10 cellular contexts compared by ENCODE assay signal in genomic region chr1:94061513-94062443, GRCh38. TPM values are rescaled to one million over a fixed set of nuclear protein-coding genes. Genes with fewer than 3 reads are reported as not detected.
DNase-seq lines count a peak whose midpoint lies in the region; ATAC-seq, FAIRE-seq and TF ChIP-seq lines count a peak whose summit lies in the region.
"Had no signal": no experiment of that assay in that cellular context is flagged by ENCODE, and none has a peak within 500 bp of the region (broad histone marks: within the 10 kb centered on the region; RNA-seq: fewer than 3 reads in every experiment).

No MANE protein-coding gene starts in this region.

- ATAC-seq in GM21515 (IDR thresholded peaks at IDR 0.05; ENCODE audit: unreplicated experiment) (peak; percentile 85), body of pancreas (peak; percentile 94)

- intact Hi-C loops in body of pancreas (cut with DNase I), result no loop called here

- DNase-seq in DMS79 treated with DMSO at 0.1 percent for 48 hours (lab: John Stamatoyannopoulos, UW), result peak; percentile 30
- no peak for DNase-seq in DMS79 (lab: John Stamatoyannopoulos, UW)
- peak; percentile 90 for DNase-seq in HT-29 (ENCODE audit: low spot score)
- peak; percentile 66 for DNase-seq in RCC 7860 (ENCODE audit: low spot score)
- peak; percentile 79 to 85 (median 80) for DNase-seq in body of pancreas
- DNase-seq in stimulated activated CD4-positive, alpha-beta T cell treated with anti-CD3 and anti-CD28 coated beads, Interleukin-12 subunit alpha, Interleukin-12 subunit beta, amount 100 ng/mL, for 48 hours (ENCODE audit: low read depth in 2 of 3, low spot score in 1 of 3), result peak in 2 of 3 donors; percentile 4 to 25

- 9 to 13% methylated on average over 5 of the region's 5 CpGs for WGBS in body of pancreas, 2 donors

- no peaks in the 10 kb centered on the region for H3K9me3 ChIP-seq in body of pancreas

- H3K36me3 ChIP-seq in body of pancreas (replicated peaks in 1 of 2; ENCODE audit: insufficient read depth in 1 of 2, low read depth in 2 of 2), result no peaks in the 10 kb centered on the region

- FAIRE-seq in RCC 7860 (lab: Jason Lieb, UNC), result no peak
- peak; percentile 91 for FAIRE-seq in islet of Langerhans (lab: Jason Lieb, UNC)
- FAIRE-seq: A204.1, colon had no signal

- no peak for TF ChIP-seq POLR2A in body of pancreas (IDR thresholded peaks at IDR 0.05)

- no peak overlapping the region for H3K27ac ChIP-seq in body of pancreas

- TF ChIP-seq CTCF in body of pancreas (IDR thresholded peaks at IDR 0.05), result peak; percentile 77 to 98 (median 89)

- no peaks in the 10 kb centered on the region for H3K27me3 ChIP-seq in body of pancreas

- no peak overlapping the region for H3K4me3 ChIP-seq in body of pancreas

- H3K4me1 ChIP-seq in body of pancreas, result peaks cover 7% of the 10 kb centered on the region

RNA-seq across cellular contexts. Expression of gene ABCA4, which starts 59.2 kb away (rescaled TPM):
- 0.29 TPM in 1 of 2 replicates, not detected in the other for total RNA-seq in HT-29 (2014; rRNA removed; shearing (Covaris generic))
- under 1 TPM; under 0.01 TPM for total RNA-seq in body of pancreas
